ENCODE assay signal across 13 cellular contexts in genomic region chr12:125406131-125406530, GRCh38.
DNase-seq lines count a peak whose midpoint lies in the region; ATAC-seq and TF ChIP-seq lines count a peak whose summit lies in the region.
"Had no signal": no experiment of that assay in that cellular context is flagged by ENCODE, and none has a peak within 500 bp of the region (broad histone marks: within the 10 kb centered on the region; RNA-seq: fewer than 3 reads in every experiment).

No MANE protein-coding gene starts in this region.

- H3K4me3 ChIP-seq in mucosa of descending colon (no peak overlapping the region), stomach (no peak overlapping the region), gastrocnemius medialis (no peak overlapping the region)

- in situ Hi-C loops in gastrocnemius medialis (cut with MboI; ENCODE audit: low sequenced_read_pairs in 4 of 4): no loop called here

- ATAC-seq in GM18909 (IDR thresholded peaks at IDR 0.05; ENCODE audit: poor library complexity, unreplicated experiment): peak; percentile 86
- peak; percentile 93 for ATAC-seq in GM21717 (IDR thresholded peaks at IDR 0.05; ENCODE audit: unreplicated experiment)
- ATAC-seq in HG03139 (IDR thresholded peaks at IDR 0.05; ENCODE audit: unreplicated experiment): peak; percentile 70
- ATAC-seq in mucosa of descending colon: no peak
- no peak for ATAC-seq in gastrocnemius medialis
- ATAC-seq: CD8-positive, alpha-beta T cell; HCT116 had no signal

- H3K9me3 ChIP-seq in mucosa of descending colon: peaks cover 3% of the 10 kb centered on the region
- peaks cover 0 to 15% (median 14%) of the 10 kb centered on the region in 4 donors for H3K9me3 ChIP-seq in stomach
- no peaks in the 10 kb centered on the region for H3K9me3 ChIP-seq in gastrocnemius medialis

- no peak for TF ChIP-seq EP300 in stomach (IDR thresholded peaks at IDR 0.05)

- DNase-seq in germinal center (ENCODE audit: low spot score) (peak; percentile 73), mucosa of descending colon (no peak), stomach (no peak), NCI-H2196 treated with DMSO at 0.1 percent for 48 hours (lab: John Stamatoyannopoulos, UW; ENCODE audit: unreplicated experiment) (no peak), gastrocnemius medialis (no peak)
- DNase-seq: activated CD4-positive, alpha-beta memory T cell treated with anti-CD3 and anti-CD28 coated beads, Interleukin-2, amount 10 ng/mL, durations not matched to agents 7 days and 5 days; CD8-positive, alpha-beta T cell; IMR-90; NCI-H1694 treated with DMSO at 0.1 percent for 48 hours had no signal

- H3K36me3 ChIP-seq in mucosa of descending colon (ENCODE audit: low read depth) (no peaks in the 10 kb centered on the region), stomach (no peaks in the 10 kb centered on the region), gastrocnemius medialis (no peaks in the 10 kb centered on the region)

- intact Hi-C loops in mucosa of descending colon (cut with DNase I, micrococcal nuclease) (no loop called here), stomach (cut with DNase I; ENCODE audit: low total_unique reads) (no loop called here), gastrocnemius medialis (cut with DNase I; ENCODE audit: low total_unique reads) (no loop called here)

- TF ChIP-seq CTCF in mucosa of descending colon (IDR thresholded peaks at IDR 0.05) (no peak), stomach (IDR thresholded peaks at IDR 0.05) (no peak), gastrocnemius medialis (IDR thresholded peaks at IDR 0.05 in 4 of 5, conservative IDR thresholded peaks at IDR 0.05 in 1 of 5) (no peak)

- H3K27me3 ChIP-seq in stomach (peaks cover 0 to 18% (median 0%) of the 10 kb centered on the region in 3 donors), gastrocnemius medialis (no peaks in the 10 kb centered on the region)

- no peak for TF ChIP-seq POLR2A in stomach (IDR thresholded peaks at IDR 0.05)
- no peak for TF ChIP-seq POLR2A in gastrocnemius medialis (IDR thresholded peaks at IDR 0.05)

- WGBS in stomach, 5 donors: 73 to 96% (median 82%) methylated on average over 5 of the region's 5 CpGs

- H3K27ac ChIP-seq in stomach (no peak overlapping the region), gastrocnemius medialis (no peak overlapping the region)

- H3K4me1 ChIP-seq in mucosa of descending colon (ENCODE audit: low read depth) (no peaks in the 10 kb centered on the region), stomach (no peaks in the 10 kb centered on the region), gastrocnemius medialis (no peaks in the 10 kb centered on the region)

Comparison
In these comparisons a context has a peak if more than half of its experiments do, and no peak if none do; other contexts are left out.
1. ATAC-seq: peak in GM18909 (single experiment), GM21717 (single experiment) and HG03139 (single experiment); none in mucosa of descending colon (single experiment) and gastrocnemius medialis (0 of 2).